In genomic region chr9:132141948-132142594, GRCh38 we compare ENCODE assay signal across 1 cellular context.
TF ChIP-seq lines count a peak whose summit lies in the region.

No MANE protein-coding gene starts in this region.

TF ChIP-seq in WTC11, 78 proteins besides CTCF, POLR2A, EP300 and RAD21 (continued from another document):
- TF ChIP-seq STAT6 (CRISPR knock-in tag; conservative IDR thresholded peaks at IDR 0.05; ENCODE audit: low read depth) = no peak
- no peak for TF ChIP-seq ZNF281 (CRISPR knock-in tag; IDR thresholded peaks at IDR 0.05)
- no peak for TF ChIP-seq ZBTB43 (CRISPR knock-in tag; IDR thresholded peaks at IDR 0.05)
- no peak for TF ChIP-seq ATF6 (CRISPR knock-in tag; IDR thresholded peaks at IDR 0.05)
- no peak for TF ChIP-seq GTF2I (CRISPR knock-in tag; conservative IDR thresholded peaks at IDR 0.05)
- TF ChIP-seq TEAD1 (CRISPR knock-in tag; IDR thresholded peaks at IDR 0.05) = no peak
- no peak for TF ChIP-seq MXD4 (CRISPR knock-in tag; IDR thresholded peaks at IDR 0.05; ENCODE audit: borderline replicate concordance)
- no peak for TF ChIP-seq SP1 (CRISPR knock-in tag; conservative IDR thresholded peaks at IDR 0.05)
- TF ChIP-seq ZNF512 (CRISPR knock-in tag; IDR thresholded peaks at IDR 0.05; ENCODE audit: borderline replicate concordance) = no peak
- TF ChIP-seq CREM (CRISPR knock-in tag; IDR thresholded peaks at IDR 0.05) = no peak
- TF ChIP-seq PRDM15 (CRISPR knock-in tag; IDR thresholded peaks at IDR 0.05) = no peak
- TF ChIP-seq ARID4B (CRISPR knock-in tag; IDR thresholded peaks at IDR 0.05; ENCODE audit: borderline replicate concordance) = no peak
